In the genomic region with DNA sequence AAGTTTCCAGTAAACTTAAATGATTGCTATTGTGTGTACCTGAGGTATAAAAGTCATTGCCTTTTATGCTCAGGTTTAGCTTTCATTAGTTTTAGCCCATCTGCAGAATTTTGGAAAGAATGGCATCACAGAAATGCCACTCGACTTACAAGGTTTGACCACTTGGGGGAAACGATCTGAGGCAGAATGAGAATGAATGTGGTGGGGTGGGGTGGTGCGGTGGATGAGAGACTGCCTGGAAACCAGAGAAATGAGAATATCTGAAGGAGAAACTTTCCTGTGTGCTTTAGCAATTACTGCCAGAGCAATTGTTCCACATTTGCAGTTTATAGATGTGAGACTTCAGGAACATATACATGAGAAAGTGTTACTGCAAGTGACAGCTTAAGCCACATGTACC, we compare ENCODE assay signal across 17 cellular contexts.
DNase-seq lines count a peak whose midpoint lies in the region; ATAC-seq and TF ChIP-seq lines count a peak whose summit lies in the region.
"Had no signal": no experiment of that assay in that cellular context is flagged by ENCODE, and none has a peak within 500 bp of the region (broad histone marks: within the 10 kb centered on the region; RNA-seq: fewer than 3 reads in every experiment).

No MANE protein-coding gene starts in this region.

- peak overlapping the region; percentile 92; the same call in 1 of the 2 replicates for H3K4me2 ChIP-seq in KMS-11

- no peaks in the 10 kb centered on the region for H3K27me3 Mint-ChIP-seq in naive thymus-derived CD8-positive, alpha-beta T cell
- H3K27me3 Mint-ChIP-seq: natural killer cell treated with Interleukin-12 subunit alpha and Interleukin-12 subunit beta and Interleukin-15 and Interleukin-18, amount 100 ng/mL, for 72 hours; stimulated activated memory B cell treated with anti-CD40 and anti-IgM and Interleukin-4, amounts not matched to agents 10 μg/mL and 1 μg/mL and 100 μg/mL, for 72 hours had no signal

- no peak overlapping the region for H3K4me3 Mint-ChIP-seq in naive thymus-derived CD8-positive, alpha-beta T cell
- H3K4me3 Mint-ChIP-seq: natural killer cell treated with Interleukin-12 subunit alpha and Interleukin-12 subunit beta and Interleukin-15 and Interleukin-18, amount 100 ng/mL, for 72 hours; stimulated activated memory B cell treated with anti-CD40 and anti-IgM and Interleukin-4, amounts not matched to agents 10 μg/mL and 1 μg/mL and 100 μg/mL, for 72 hours had no signal

- H3K9me3 Mint-ChIP-seq in naive thymus-derived CD8-positive, alpha-beta T cell = peaks cover 0 to 5% (median 0%) of the 10 kb centered on the region in 9 donors
- H3K9me3 Mint-ChIP-seq: activated T-helper 2 cell treated with anti-CD3 and anti-CD28 coated beads, Interferon-gamma antibody, Interleukin-2, Interleukin-4, amounts not matched to agents 10 μg/mL and 5 μg/mL and 100 μg/mL, durations not matched to agents 14 hours and 24 hours and 36 hours had no signal

- H3K27me3 ChIP-seq in KMS-11 (ENCODE audit: insufficient read depth, low read depth) = no peaks in the 10 kb centered on the region
- H3K27me3 ChIP-seq: tibial artery had no signal

- H3K79me2 ChIP-seq in KMS-11 (ENCODE audit: insufficient read depth, low read depth) = no peaks in the 10 kb centered on the region

- no peaks in the 10 kb centered on the region for H4K20me1 ChIP-seq in KMS-11 (ENCODE audit: insufficient read depth)

- H3K36me3 Mint-ChIP-seq in naive thymus-derived CD8-positive, alpha-beta T cell = no peaks in the 10 kb centered on the region
- H3K36me3 Mint-ChIP-seq: natural killer cell treated with Interleukin-12 subunit alpha and Interleukin-12 subunit beta and Interleukin-15 and Interleukin-18, amount 100 ng/mL, for 72 hours; stimulated activated memory B cell treated with anti-CD40 and anti-IgM and Interleukin-4, amounts not matched to agents 10 μg/mL and 1 μg/mL and 100 μg/mL, for 72 hours had no signal

- no peaks in the 10 kb centered on the region for H3K4me1 Mint-ChIP-seq in naive thymus-derived CD8-positive, alpha-beta T cell
- H3K4me1 Mint-ChIP-seq: stimulated activated memory B cell treated with anti-CD40 and anti-IgM and Interleukin-4, amounts not matched to agents 10 μg/mL and 1 μg/mL and 100 μg/mL, for 72 hours had no signal

- POLR2A ChIA-PET in naive thymus-derived CD8-positive, alpha-beta T cell (lab: Charles Lee) = no interaction called here

- no peak overlapping the region for H2AFZ ChIP-seq in KMS-11 (ENCODE audit: low read depth)

- TF ChIP-seq CTCF in GM10266 (IDR thresholded peaks at IDR 0.05; ENCODE audit: control insufficient read depth, insufficient read depth, low read depth, missing control alignments) (peak; percentile 15), KMS-11 (conservative IDR thresholded peaks at IDR 0.05; ENCODE audit: low read depth, low read length) (peak; percentile 35; the same call in 1 of the 2 replicates), astrocyte of the spinal cord (IDR thresholded peaks at IDR 0.05; ENCODE audit: low read depth, low read length) (peak; percentile 10)

- no peak overlapping the region for H3K27ac Mint-ChIP-seq in naive thymus-derived CD8-positive, alpha-beta T cell
- H3K27ac Mint-ChIP-seq: activated T-helper 2 cell treated with anti-CD3 and anti-CD28 coated beads, Interferon-gamma antibody, Interleukin-2, Interleukin-4, amounts not matched to agents 10 μg/mL and 5 μg/mL and 100 μg/mL, durations not matched to agents 14 hours and 24 hours and 36 hours; natural killer cell treated with Interleukin-12 subunit alpha and Interleukin-12 subunit beta and Interleukin-15 and Interleukin-18, amount 100 ng/mL, for 72 hours; stimulated activated memory B cell treated with anti-CD40 and anti-IgM and Interleukin-4, amounts not matched to agents 10 μg/mL and 1 μg/mL and 100 μg/mL, for 72 hours had no signal

- H3K4me3 ChIP-seq in KMS-11 (IDR thresholded peaks at IDR 0.05; ENCODE audit: insufficient read depth, low read depth, low read length) (no peak overlapping the region), astrocyte of the spinal cord (ENCODE audit: low read depth, low read length) (no peak overlapping the region)
- H3K4me3 ChIP-seq: tibial artery had no signal

- no peaks in the 10 kb centered on the region for H3K36me3 ChIP-seq in KMS-11 (ENCODE audit: insufficient read depth)
- H3K36me3 ChIP-seq: tibial artery had no signal

- H3K4me1 ChIP-seq in KMS-11 (ENCODE audit: low read depth, poor library complexity, severe bottlenecking) = peaks cover 61% of the 10 kb centered on the region

- DNase-seq in GM10266 (ENCODE audit: extremely low spot score) = no peak
- no peak for DNase-seq in astrocyte of the spinal cord (ENCODE audit: low read depth, low spot score)
- DNase-seq in iPS-NIHi11 (ENCODE audit: low spot score) = peak; percentile 43
- DNase-seq in NCI-H187 (lab: John Stamatoyannopoulos, UW) = no peak
- no peak for DNase-seq in naive thymus-derived CD8-positive, alpha-beta T cell
- DNase-seq in cortex of kidney (lab: John Stamatoyannopoulos, UW) = no peak
- DNase-seq: activated CD4-positive, CD25-positive, alpha-beta regulatory T cell; activated CD8-positive, alpha-beta memory T cell treated with anti-CD3 and anti-CD28 coated beads for 24 hours; mammary epithelial cell; NCI-H1048; stimulated activated CD4-positive, alpha-beta T cell treated with anti-CD3 and anti-CD28 coated beads, Interleukin-12 subunit alpha, Interleukin-12 subunit beta, amount 100 ng/mL, for 4 hours; tibial artery had no signal

- in situ Hi-C loops in astrocyte of the spinal cord (cut with HindIII; ENCODE audit: low sequenced_read_pairs) = no loop called here

- H3K27ac ChIP-seq in KMS-11 = no peak overlapping the region
- H3K27ac ChIP-seq: tibial artery had no signal

- H3K9ac ChIP-seq in KMS-11 = no peak overlapping the region

- no peak for ATAC-seq in naive thymus-derived CD8-positive, alpha-beta T cell
- no peak for ATAC-seq in GM18907 (IDR thresholded peaks at IDR 0.05; ENCODE audit: unreplicated experiment)
- ATAC-seq: natural killer cell treated with Interleukin-12 subunit alpha and Interleukin-12 subunit beta and Interleukin-15 and Interleukin-18, amount 100 ng/mL, for 72 hours; stimulated activated memory B cell treated with anti-CD40 and anti-IgM and Interleukin-4, amounts not matched to agents 10 μg/mL and 1 μg/mL and 100 μg/mL, for 72 hours had no signal
